6 cellular contexts compared by ENCODE assay signal in genomic region chr10:133258066-133258817, GRCh38. TPM values are rescaled to one million over a fixed set of nuclear protein-coding genes. Genes with fewer than 3 reads are reported as not detected.
DNase-seq lines count a peak whose midpoint lies in the region; ATAC-seq and TF ChIP-seq lines count a peak whose summit lies in the region.

No MANE protein-coding gene starts in this region.

- H3K9me3 ChIP-seq in psoas muscle: no peaks in the 10 kb centered on the region

- H3K4me3 ChIP-seq in psoas muscle: peak overlapping the region; percentile 47

- 67 to 70% (median 67%) methylated on average over 18 to 21 of the region's 21 CpGs for WGBS in psoas muscle, 3 donors

- no peaks in the 10 kb centered on the region for H3K27me3 Mint-ChIP-seq in activated T-cell treated with anti-CD3 and anti-CD28 coated beads, Interleukin-2, amount 50 U/mL, for 72 hours (ENCODE audit: low read depth)

- no peaks in the 10 kb centered on the region for H3K36me3 ChIP-seq in psoas muscle (ENCODE audit: insufficient read depth in 1 of 2, low read depth in 1 of 2)

- H3K4me3 Mint-ChIP-seq in activated T-cell treated with anti-CD3 and anti-CD28 coated beads, Interleukin-2, amount 50 U/mL, for 72 hours: peak overlapping the region; percentile 64 to 76

- H3K27me3 ChIP-seq in psoas muscle (ENCODE audit: insufficient read depth in 3 of 3, low read length in 2 of 3): no peaks in the 10 kb centered on the region

- peaks cover 0 to 1% of the 10 kb centered on the region in 2 donors for H3K36me3 Mint-ChIP-seq in activated T-cell treated with anti-CD3 and anti-CD28 coated beads, Interleukin-2, amount 50 U/mL, for 72 hours (ENCODE audit: insufficient read depth in 2 of 2)

- peak overlapping the region; percentile 46 for H3K27ac ChIP-seq in psoas muscle

- ATAC-seq in HG03432 (IDR thresholded peaks at IDR 0.05; ENCODE audit: unreplicated experiment): peak; percentile 28
- ATAC-seq in activated T-cell treated with anti-CD3 and anti-CD28 coated beads, Interleukin-2, amount 50 U/mL, for 72 hours (replicated peaks in 1 of 2): peak; percentile 7 to 21
- ATAC-seq in psoas muscle: no peak
- ATAC-seq in HG03196 (IDR thresholded peaks at IDR 0.05; ENCODE audit: unreplicated experiment): no peak
- no peak for ATAC-seq in GM18520 (IDR thresholded peaks at IDR 0.05; ENCODE audit: unreplicated experiment)

- no peaks in the 10 kb centered on the region for H3K9me3 Mint-ChIP-seq in activated T-cell treated with anti-CD3 and anti-CD28 coated beads, Interleukin-2, amount 50 U/mL, for 72 hours

- peaks cover 51% of the 10 kb centered on the region for H3K4me1 Mint-ChIP-seq in activated T-cell treated with anti-CD3 and anti-CD28 coated beads, Interleukin-2, amount 50 U/mL, for 72 hours (ENCODE audit: low read depth)

- peaks cover 15% of the 10 kb centered on the region for H3K4me1 ChIP-seq in psoas muscle

- no peak for TF ChIP-seq CTCF in psoas muscle (IDR thresholded peaks at IDR 0.05)

- intact Hi-C loops in psoas muscle (cut with DNase I): no loop called here

- peak overlapping the region; percentile 57 for H3K27ac Mint-ChIP-seq in activated T-cell treated with anti-CD3 and anti-CD28 coated beads, Interleukin-2, amount 50 U/mL, for 72 hours

- peak; percentile 57 to 60 for DNase-seq in activated T-cell treated with anti-CD3 and anti-CD28 coated beads, Interleukin-2, amount 50 U/mL, for 72 hours
- no peak for DNase-seq in psoas muscle
- no peak for DNase-seq in islet precursor cell

RNA-seq across cellular contexts. Expression of gene ADAM8, which starts 18.4 kb away (rescaled TPM):
- total RNA-seq in activated T-cell treated with anti-CD3 and anti-CD28 coated beads, Interleukin-2, amount 50 U/mL, for 72 hours: 100 to 1,000 TPM; 156 to 218 TPM
- 1 to 10 TPM; 2.2 to 2.8 (median 2.5) TPM for total RNA-seq in psoas muscle
- under 1 TPM; 0.21 to 0.94 (median 0.29) TPM for polyA plus RNA-seq in psoas muscle

RNA-seq across cellular contexts. Expression of gene VENTX, which starts 20.6 kb away (rescaled TPM):
- under 1 TPM in 1 of 2 donors, not detected in 1; 0.21 TPM for total RNA-seq in activated T-cell treated with anti-CD3 and anti-CD28 coated beads, Interleukin-2, amount 50 U/mL, for 72 hours
- total RNA-seq in psoas muscle: under 1 TPM; 0.21 to 0.32 (median 0.27) TPM
- polyA plus RNA-seq in psoas muscle: under 1 TPM; 0.03 to 0.34 (median 0.13) TPM

RNA-seq across cellular contexts. Expression of gene UTF1, which starts 28.2 kb away (rescaled TPM):
- total RNA-seq in activated T-cell treated with anti-CD3 and anti-CD28 coated beads, Interleukin-2, amount 50 U/mL, for 72 hours: under 1 TPM in 1 of 2 donors, not detected in 1; 0.21 TPM
- not detected for total RNA-seq in psoas muscle
- not detected for polyA plus RNA-seq in psoas muscle

RNA-seq across cellular contexts. Expression of gene TUBGCP2, which starts 50.4 kb away (rescaled TPM):
- 10 to 100 TPM; 50.9 to 51.2 TPM for total RNA-seq in activated T-cell treated with anti-CD3 and anti-CD28 coated beads, Interleukin-2, amount 50 U/mL, for 72 hours
- total RNA-seq in psoas muscle: 10 to 100 TPM; 31.0 to 53.2 (median 41.1) TPM
- polyA plus RNA-seq in psoas muscle: 10 to 100 TPM; 20.3 to 33.8 (median 25.1) TPM

RNA-seq across cellular contexts. Expression of gene ZNF511, which starts 50.5 kb away (rescaled TPM):
- total RNA-seq in activated T-cell treated with anti-CD3 and anti-CD28 coated beads, Interleukin-2, amount 50 U/mL, for 72 hours: 10 to 100 TPM; 46.1 to 49.8 TPM
- total RNA-seq in psoas muscle: 10 to 100 TPM; 47.6 to 64.2 (median 54.0) TPM
- polyA plus RNA-seq in psoas muscle: 10 to 100 TPM; 43.2 to 51.3 (median 44.7) TPM

Comparison
In these comparisons a context has a peak if more than half of its experiments do, and no peak if none do; other contexts are left out.
1. ATAC-seq: peak in HG03432 (single experiment) and activated T-cell treated with anti-CD3 and anti-CD28 coated beads, Interleukin-2, amount 50 U/mL, for 72 hours (2 of 2); none in psoas muscle (0 of 4), HG03196 (single experiment) and GM18520 (single experiment).
2. DNase-seq: peak in activated T-cell treated with anti-CD3 and anti-CD28 coated beads, Interleukin-2, amount 50 U/mL, for 72 hours (2 of 2); none in psoas muscle (0 of 2) and islet precursor cell (single experiment).
3. RNA of gene ADAM8, which starts 18.4 kb away (total RNA-seq): 156 to 218 TPM in activated T-cell treated with anti-CD3 and anti-CD28 coated beads, Interleukin-2, amount 50 U/mL, for 72 hours; 2.2 to 2.8 TPM in psoas muscle; every median in the first group is over 10 times any median in the second.